In the genomic region with DNA sequence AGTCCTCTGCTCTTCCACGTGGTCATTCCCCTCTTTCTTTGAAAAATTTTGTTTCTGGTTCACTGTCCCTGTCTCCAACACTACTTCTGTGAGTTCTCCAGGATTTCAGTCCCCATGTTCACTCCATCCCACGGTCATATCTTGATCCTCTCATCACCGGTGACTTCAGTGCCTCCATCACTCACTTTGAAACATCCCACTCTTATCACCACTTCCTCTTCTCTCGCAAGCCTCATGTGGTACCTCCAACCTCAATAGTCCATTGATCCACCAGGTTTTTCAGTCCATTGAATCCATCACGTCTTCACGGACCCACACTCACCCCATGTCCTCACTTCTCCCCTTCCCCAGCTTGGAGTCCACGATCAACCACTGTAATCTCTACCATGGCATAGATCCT, we compare ENCODE assay signal across 1 cellular context.
TF ChIP-seq lines count a peak whose summit lies in the region.

No MANE protein-coding gene starts in this region.

TF ChIP-seq in GM12878, 131 proteins besides CTCF, POLR2A, EP300 and RAD21 (continued from another document):
- TF ChIP-seq ETV6 (conservative IDR thresholded peaks at IDR 0.05 in 1 of 2, IDR thresholded peaks at IDR 0.05 in 1 of 2; ENCODE audit: borderline replicate concordance in 1 of 2, low read depth in 1 of 2) (no peak), TBL1XR1 (IDR thresholded peaks at IDR 0.05; ENCODE audit: low read depth, low read length) (no peak), CBFB (IDR thresholded peaks at IDR 0.05; ENCODE audit: low read depth) (no peak), REST (IDR thresholded peaks at IDR 0.05; ENCODE audit: low read depth, low read length) (no peak), IKZF1 (conservative IDR thresholded peaks at IDR 0.05) (peak; percentile 28; the same call in 1 of the 2 replicates)
